11 cellular contexts compared by ENCODE assay signal in the genomic region with DNA sequence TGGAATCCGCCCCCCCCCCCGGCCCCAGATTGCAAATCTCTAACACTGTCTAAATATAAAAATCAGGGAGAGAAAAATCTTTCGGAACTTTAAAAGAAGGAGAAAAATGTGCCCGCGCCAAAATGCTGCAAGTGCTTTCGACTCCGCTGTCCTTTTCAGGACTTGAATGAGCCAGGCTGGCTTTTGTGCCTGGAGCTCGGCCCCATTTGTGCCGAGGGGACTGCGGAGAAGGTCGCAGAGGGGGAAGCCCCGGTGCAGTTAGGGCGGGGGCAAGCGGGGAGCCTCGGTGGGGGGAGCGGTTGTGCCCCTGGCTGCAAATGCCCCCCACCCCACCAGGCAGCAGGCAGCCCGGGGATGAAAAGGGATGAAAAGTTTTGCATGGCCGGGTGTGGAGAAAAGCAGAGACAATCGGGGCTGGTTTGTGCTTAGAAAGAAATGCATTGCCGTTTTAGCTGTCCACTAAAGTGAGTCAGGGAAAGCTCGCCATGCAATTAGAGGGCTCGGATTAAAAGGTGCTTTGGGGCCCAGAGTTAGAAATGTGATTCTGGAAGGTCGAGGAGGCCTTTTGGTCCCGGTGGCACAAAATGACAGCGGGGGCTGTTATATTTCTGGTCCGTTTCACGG. TPM values are rescaled to one million over a fixed set of nuclear protein-coding genes. Genes with fewer than 3 reads are reported as not detected.
A peak's percentile ranks its signal among the peaks of the same experiment; 100 is the strongest.
DNase-seq lines count a peak whose midpoint lies in the region; ATAC-seq and TF ChIP-seq lines count a peak whose summit lies in the region.
"Had no signal": no experiment of that assay in that cellular context is flagged by ENCODE, and none has a peak within 500 bp of the region (broad histone marks: within the 10 kb centered on the region; RNA-seq: fewer than 3 reads in every experiment).

No MANE protein-coding gene starts in this region.

- H2BK15ac ChIP-seq in IMR-90 (ENCODE audit: low read depth, low read length) = no peak overlapping the region

- H2BK120ac ChIP-seq in IMR-90 (ENCODE audit: low read depth, low read length) = no peak overlapping the region

- H2BK20ac ChIP-seq in IMR-90 (ENCODE audit: low read depth, low read length) = no peak overlapping the region

- no peak overlapping the region for H3K56ac ChIP-seq in IMR-90 (ENCODE audit: extremely low read depth, insufficient read depth, low read length)

- H3K9me1 ChIP-seq in IMR-90 (ENCODE audit: insufficient read depth, low read length) = no peaks in the 10 kb centered on the region

- H2AK5ac ChIP-seq in IMR-90 (ENCODE audit: low read depth, low read length) = no peak overlapping the region

- BruUV-seq in IMR-90 (replicated peaks; lab: Mats Ljungman, UMichigan) = no TSS peak

- no peak overlapping the region for H4K5ac ChIP-seq in IMR-90 (ENCODE audit: low read depth, low read length)

- TF ChIP-seq POLR2A in IMR-90 (IDR thresholded peaks at IDR 0.05; ENCODE audit: low read depth, low read length) = no peak

- no peak overlapping the region for H3K18ac ChIP-seq in IMR-90 (ENCODE audit: low read depth, low read length)

- H2AFZ ChIP-seq in IMR-90 (replicated peaks; ENCODE audit: low read length, poor library complexity) = no peak overlapping the region

- POLR2A ChIA-PET in IMR-90 (lab: Charles Lee; ENCODE audit: unreplicated experiment) = no interaction called here

- dilution Hi-C loops in IMR-90 (cut with HindIII; ENCODE audit: low sequenced_read_pairs, unreplicated experiment) = no loop called here

- H3K4me3 ChIP-seq in IMR-90 (ENCODE audit: insufficient read depth, low read depth, low read length) (peak overlapping the region; percentile 10; the same call in 1 of the 2 replicates), psoas muscle (peak overlapping the region; percentile 60)

- H3K4me2 ChIP-seq in IMR-90 (ENCODE audit: low read depth, low read length) = 0 out of 2 replicates have a peak overlapping the region, but pooled peaks have one; percentile 6

- no peak for TF ChIP-seq RAD21 in IMR-90 (IDR thresholded peaks at IDR 0.05; ENCODE audit: low read length)

- no peaks in the 10 kb centered on the region for H3K36me3 ChIP-seq in IMR-90 (ENCODE audit: control insufficient read depth, insufficient read depth, low read length)
- peaks cover 0 to 10% of the 10 kb centered on the region in 2 donors for H3K36me3 ChIP-seq in psoas muscle (ENCODE audit: insufficient read depth in 1 of 2, low read depth in 1 of 2)

- intact Hi-C loops in IMR-90 (cut with micrococcal nuclease) (no loop called here), psoas muscle (cut with DNase I) (no loop called here)

- H3K79me1 ChIP-seq in IMR-90 (ENCODE audit: low read depth in 1 of 2, low read length in 2 of 2) = no peaks in the 10 kb centered on the region

- H2BK5ac ChIP-seq in IMR-90 (ENCODE audit: low read depth, low read length, poor library complexity, severe bottlenecking) = no peak overlapping the region

- no peak overlapping the region; the same call in 1 of the 2 replicates for H3K9ac ChIP-seq in IMR-90 (ENCODE audit: low read depth, low read length)

- H3K23ac ChIP-seq in IMR-90 (ENCODE audit: low read depth, low read length) = no peak overlapping the region

- in situ Hi-C loops in IMR-90 (cut with MboI; ENCODE audit: low sequenced_read_pairs) = loop anchor here (10.0 to 25.0 kb wide), 2 partner anchors 465 to 727 kb away; no protein-coding TSS in a partner anchor

- DNase-seq in DMS153 treated with DMSO at 0.1 percent for 48 hours (lab: John Stamatoyannopoulos, UW; ENCODE audit: unreplicated experiment) = peak; percentile 21
- DNase-seq in DMS153 (lab: John Stamatoyannopoulos, UW) = no peak
- DNase-seq in IMR-90 = peak; percentile 34
- peak; percentile 14 for DNase-seq in fibroblast of gingiva (ENCODE audit: low read depth)
- peak in 1 of 2 donors; percentile 59 for DNase-seq in psoas muscle
- DNase-seq in HPDE6-E6E7 (ENCODE audit: extremely low spot score) = no peak
- DNase-seq: 8988T; activated CD8-positive, alpha-beta memory T cell treated with anti-CD3 and anti-CD28 coated beads, Interleukin-2, amount 50 U/mL, for 4 hours; erythroblast had no signal

- H3K9me3 ChIP-seq in IMR-90 (ENCODE audit: control insufficient read depth, insufficient read depth, low read length) (no peaks in the 10 kb centered on the region), psoas muscle (no peaks in the 10 kb centered on the region)

- 20% methylated on average over 5 of the region's 27 CpGs; no CpG with 5 or more reads in 1 of the 2 experiments for WGBS in IMR-90 (ENCODE audit: extremely low coverage in 2 of 2, insufficient read length in 1 of 2), 2 experiments
- 16 to 36% (median 21%) methylated on average over 27 of the region's 27 CpGs for WGBS in psoas muscle, 3 donors

- no peak overlapping the region for H4K91ac ChIP-seq in IMR-90 (ENCODE audit: insufficient read depth, low read depth, low read length)

- ATAC-seq in IMR-90 (ENCODE audit: low read depth) (no peak), psoas muscle (no peak), HG02759 (IDR thresholded peaks at IDR 0.05; ENCODE audit: unreplicated experiment) (no peak), GM21528 (IDR thresholded peaks at IDR 0.05; ENCODE audit: low FRiP score, unreplicated experiment) (no peak)

- no peak overlapping the region for H2AK9ac ChIP-seq in IMR-90 (replicated peaks; ENCODE audit: low read depth, low read length, poor library complexity)

- no peak overlapping the region for H4K8ac ChIP-seq in IMR-90 (ENCODE audit: low read depth in 2 of 2, low read length in 2 of 2)

- H3K14ac ChIP-seq in IMR-90 (replicated peaks; ENCODE audit: low read depth, low read length) = no peak overlapping the region

- H4K20me1 ChIP-seq in IMR-90 (ENCODE audit: insufficient read depth, low read length) = peaks cover 12% of the 10 kb centered on the region

- H3K27ac ChIP-seq in IMR-90 (ENCODE audit: insufficient read depth, low read length) = no peak overlapping the region
- no peak overlapping the region for H3K27ac ChIP-seq in psoas muscle

- CTCF ChIA-PET in IMR-90 (lab: Yijun Ruan, JAX) = interaction anchor here (0.6 to 1.0 kb wide), 3 partner anchors 13 to 781 kb away, joined by 3 to 4 read pairs (median 3); no protein-coding TSS in a partner anchor

- H3K4me1 ChIP-seq in IMR-90 (ENCODE audit: control insufficient read depth, insufficient read depth, low read length) (peaks cover 6% of the 10 kb centered on the region; the same call in 1 of the 2 replicates), psoas muscle (peaks cover 19% of the 10 kb centered on the region)

- H3K4ac ChIP-seq in IMR-90 (ENCODE audit: low read depth, low read length) = no peak overlapping the region

- H3K27me3 ChIP-seq in IMR-90 (ENCODE audit: control insufficient read depth, insufficient read depth, low read length) (peaks cover 84% of the 10 kb centered on the region), psoas muscle (ENCODE audit: insufficient read depth in 3 of 3, low read length in 2 of 3) (peaks cover 0 to 30% (median 5%) of the 10 kb centered on the region in 3 donors)

- TF ChIP-seq CTCF in IMR-90 (conservative IDR thresholded peaks at IDR 0.05; ENCODE audit: low read depth, low read length) (no peak), psoas muscle (IDR thresholded peaks at IDR 0.05) (no peak)

TF ChIP-seq in IMR-90, 13 proteins besides CTCF, POLR2A, EP300 and RAD21:
- TF ChIP-seq MXI1 (IDR thresholded peaks at IDR 0.05; ENCODE audit: borderline replicate concordance, low read depth, low read length) = no peak
- TF ChIP-seq, protein P1, sequence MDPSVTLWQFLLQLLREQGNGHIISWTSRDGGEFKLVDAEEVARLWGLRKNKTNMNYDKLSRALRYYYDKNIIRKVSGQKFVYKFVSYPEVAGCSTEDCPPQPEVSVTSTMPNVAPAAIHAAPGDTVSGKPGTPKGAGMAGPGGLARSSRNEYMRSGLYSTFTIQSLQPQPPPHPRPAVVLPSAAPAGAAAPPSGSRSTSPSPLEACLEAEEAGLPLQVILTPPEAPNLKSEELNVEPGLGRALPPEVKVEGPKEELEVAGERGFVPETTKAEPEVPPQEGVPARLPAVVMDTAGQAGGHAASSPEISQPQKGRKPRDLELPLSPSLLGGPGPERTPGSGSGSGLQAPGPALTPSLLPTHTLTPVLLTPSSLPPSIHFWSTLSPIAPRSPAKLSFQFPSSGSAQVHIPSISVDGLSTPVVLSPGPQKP (IDR thresholded peaks at IDR 0.05; ENCODE audit: borderline replicate concordance, low read depth, low read length) = no peak
- no peak for TF ChIP-seq RFX5 (IDR thresholded peaks at IDR 0.05; ENCODE audit: low read depth, low read length)
- TF ChIP-seq FOS (IDR thresholded peaks at IDR 0.05; ENCODE audit: low read depth, low read length) = no peak
- TF ChIP-seq CEBPB (IDR thresholded peaks at IDR 0.05; ENCODE audit: low read depth, low read length) = no peak
- TF ChIP-seq, protein P2, sequence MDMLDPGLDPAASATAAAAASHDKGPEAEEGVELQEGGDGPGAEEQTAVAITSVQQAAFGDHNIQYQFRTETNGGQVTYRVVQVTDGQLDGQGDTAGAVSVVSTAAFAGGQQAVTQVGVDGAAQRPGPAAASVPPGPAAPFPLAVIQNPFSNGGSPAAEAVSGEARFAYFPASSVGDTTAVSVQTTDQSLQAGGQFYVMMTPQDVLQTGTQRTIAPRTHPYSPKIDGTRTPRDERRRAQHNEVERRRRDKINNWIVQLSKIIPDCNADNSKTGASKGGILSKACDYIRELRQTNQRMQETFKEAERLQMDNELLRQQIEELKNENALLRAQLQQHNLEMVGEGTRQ (IDR thresholded peaks at IDR 0.05; ENCODE audit: low read depth, low read length) = no peak
- TF ChIP-seq NFE2L2 (IDR thresholded peaks at IDR 0.05; ENCODE audit: low read depth, low read length) = no peak
- no peak for TF ChIP-seq BHLHE40 (IDR thresholded peaks at IDR 0.05; ENCODE audit: low read depth, low read length)
- TF ChIP-seq MAZ (IDR thresholded peaks at IDR 0.05; ENCODE audit: borderline replicate concordance, low read depth, low read length) = no peak
- no peak for TF ChIP-seq SMC3 (IDR thresholded peaks at IDR 0.05; ENCODE audit: low read depth, low read length)
- no peak for TF ChIP-seq RCOR1 (IDR thresholded peaks at IDR 0.05; ENCODE audit: insufficient replicate concordance, low read length)
- TF ChIP-seq CHD1 (IDR thresholded peaks at IDR 0.05; ENCODE audit: low read depth, low read length) = no peak
- no peak for TF ChIP-seq MAFK (IDR thresholded peaks at IDR 0.05; ENCODE audit: low read depth, low read length)

RNA-seq across cellular contexts. Expression of a gene that starts 1.6 kb away (rescaled TPM):
- total RNA-seq in IMR-90 (2012; rRNA removed) = 0.18 and 0.28 TPM in 2 replicates
- 0.92 and 1.0 TPM in 2 replicates for polyA plus RNA-seq in IMR-90 (2012; rRNA removed)
- polyA plus RNA-seq in IMR-90 (2012; cell fraction: cytosol; rRNA removed) = 0.61 and 2.2 TPM in 2 replicates
- polyA plus RNA-seq in IMR-90 (2012; cell fraction: nucleus; rRNA removed; ENCODE audit: low replicate concordance) = 1.1 and 1.2 TPM in 2 replicates
- 10 to 100 TPM in 2 of 4 donors, 1 to 10 TPM in 2; 2.9 to 19.3 (median 11.0) TPM for total RNA-seq in psoas muscle
- 10 to 100 TPM in 2 of 3 donors, 1 to 10 TPM in 1; 7.4 to 20.0 (median 13.4) TPM for polyA plus RNA-seq in psoas muscle

Comparison
In these comparisons a context has a peak if more than half of its experiments do, and no peak if none do; other contexts are left out.
1. DNase-seq: peak in DMS153 treated with DMSO at 0.1 percent for 48 hours (single experiment), IMR-90 (single experiment) and fibroblast of gingiva (single experiment); none in DMS153 (single experiment) and HPDE6-E6E7 (single experiment).